ENCODE assay signal across 12 cellular contexts in genomic region chr22:41661088-41661487, GRCh38.
"Had no signal": no experiment of that assay in that cellular context is flagged by ENCODE, and none has a peak within 500 bp of the region (broad histone marks: within the 10 kb centered on the region; RNA-seq: fewer than 3 reads in every experiment).

No MANE protein-coding gene starts in this region.

- H3K4me3 Mint-ChIP-seq: activated CD4-positive, alpha-beta T cell treated with anti-CD3 and anti-CD28 coated beads, Interleukin-2, amount 10 ng/mL, durations not matched to agents 24 days and 14 days; WTC11 had no signal

- H3K27me3 Mint-ChIP-seq: activated CD4-positive, alpha-beta T cell treated with anti-CD3 and anti-CD28 coated beads, Interleukin-2, amount 10 ng/mL, durations not matched to agents 24 days and 14 days; T-helper 17 cell had no signal

- ATAC-seq: left lung, T-helper 17 cell, WTC11 had no signal

- DNase-seq: activated CD4-positive, alpha-beta T cell treated with anti-CD3 and anti-CD28 coated beads, Interleukin-2, amount 10 ng/mL, durations not matched to agents 24 days and 14 days; activated CD8-positive, alpha-beta memory T cell treated with anti-CD3 and anti-CD28 coated beads for 24 hours; amniotic stem cell; brain microvascular endothelial cell; esophagus squamous epithelium; left lung; mesendoderm; retina; stimulated activated CD4-positive, alpha-beta T cell treated with anti-CD3 and anti-CD28 coated beads, Interleukin-4, amount 100 ng/mL, for 4 hours; T-helper 17 cell; uterus had no signal

- H3K4me1 Mint-ChIP-seq: activated CD4-positive, alpha-beta T cell treated with anti-CD3 and anti-CD28 coated beads, Interleukin-2, amount 10 ng/mL, durations not matched to agents 24 days and 14 days; WTC11 had no signal

- H3K9me3 Mint-ChIP-seq: activated CD4-positive, alpha-beta T cell treated with anti-CD3 and anti-CD28 coated beads, Interleukin-2, amount 10 ng/mL, durations not matched to agents 24 days and 14 days; WTC11 had no signal

- H3K27ac Mint-ChIP-seq: activated CD4-positive, alpha-beta T cell treated with anti-CD3 and anti-CD28 coated beads, Interleukin-2, amount 10 ng/mL, durations not matched to agents 24 days and 14 days; T-helper 17 cell; WTC11 had no signal
